35 cellular contexts compared by ENCODE assay signal in the genomic region with DNA sequence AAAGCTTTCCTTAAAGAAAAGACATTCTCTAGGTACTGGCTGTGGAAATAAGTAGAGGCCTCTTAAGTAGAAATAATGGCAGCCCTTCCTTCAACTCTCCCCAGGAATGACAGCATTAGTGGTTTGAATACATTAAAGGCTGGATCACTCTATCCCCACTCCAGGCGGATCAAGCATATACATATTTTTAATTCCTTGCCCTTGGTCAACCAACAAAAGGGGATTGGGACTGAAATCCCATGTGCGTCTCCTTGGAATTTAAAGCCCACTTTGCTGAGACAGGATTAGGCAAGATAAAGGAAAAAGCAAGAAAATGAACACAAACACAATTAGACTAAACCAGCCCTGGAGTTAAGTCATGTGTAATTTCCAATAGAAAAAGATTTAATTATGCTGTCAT.
"Had no signal": no experiment of that assay in that cellular context is flagged by ENCODE, and none has a peak within 500 bp of the region (broad histone marks: within the 10 kb centered on the region; RNA-seq: fewer than 3 reads in every experiment).

No MANE protein-coding gene starts in this region.

- H3K4me3 ChIP-seq: adrenal gland, breast epithelium had no signal

- DNase-seq: activated CD4-positive, alpha-beta memory T cell treated with anti-CD3 and anti-CD28 coated beads for 36 hours; activated CD4-positive, alpha-beta T cell treated with anti-CD3 and anti-CD28 coated beads for 1 hour; activated CD4-positive, alpha-beta T cell treated with anti-CD3 and anti-CD28 coated beads for 4 hours; activated CD4-positive, alpha-beta T cell treated with anti-CD3 and anti-CD28 coated beads, Interleukin-2, amount 10 ng/mL, durations not matched to agents 24 days and 14 days; activated CD4-positive, alpha-beta T cell treated with anti-CD3 and anti-CD28 coated beads, Interleukin-2, amount 50 U/mL, for 1 hour; activated CD4-positive, alpha-beta T cell treated with anti-CD3 and anti-CD28 coated beads, Interleukin-2, amount 50 U/mL, for 4 hours; activated CD4-positive, CD25-positive, alpha-beta regulatory T cell; activated CD8-positive, alpha-beta memory T cell treated with anti-CD3 and anti-CD28 coated beads, Interleukin-2, amount 50 U/mL, for 4 hours; activated CD8-positive, alpha-beta T cell treated with anti-CD3 and anti-CD28 coated beads for 36 hours; activated effector memory CD4-positive, alpha-beta T cell treated with anti-CD3 and anti-CD28 coated beads, Interleukin-2, amount 50 U/mL, for 16 hours; activated gamma-delta T cell treated with Interleukin-2 at 50 U/mL for 16 hours; activated naive CD4-positive, alpha-beta T cell; activated naive CD4-positive, alpha-beta T cell treated with anti-CD3 and anti-CD28 coated beads for 36 hours; activated naive CD4-positive, alpha-beta T cell treated with anti-CD3 and anti-CD28 coated beads, Interleukin-2, amount 50 U/mL, for 16 hours; activated naive CD8-positive, alpha-beta T cell treated with anti-CD3 and anti-CD28 coated beads for 36 hours; activated T-cell treated with anti-CD3 and anti-CD28 coated beads for 4 hours; activated T-cell treated with anti-CD3 and anti-CD28 coated beads, Interleukin-2, amount 50 U/mL, for 1 hour; activated T-cell treated with anti-CD3 and anti-CD28 coated beads, Interleukin-2, amount 50 U/mL, for 4 hours; activated T-cell treated with anti-CD3 and anti-CD28 coated beads, Interleukin-2, amount 50 U/mL, for 72 hours; adrenal gland; amniotic stem cell; aorta; brain microvascular endothelial cell; central memory CD4-positive, alpha-beta T cell; T-helper 1 cell; T-helper 2 cell; T-helper 9 cell; WERI-Rb-1 had no signal

- H3K4me3 Mint-ChIP-seq: activated CD4-positive, alpha-beta memory T cell treated with anti-CD3 and anti-CD28 coated beads for 36 hours; activated CD4-positive, alpha-beta T cell treated with anti-CD3 and anti-CD28 coated beads, Interleukin-2, amount 10 ng/mL, durations not matched to agents 24 days and 14 days; activated CD8-positive, alpha-beta T cell treated with anti-CD3 and anti-CD28 coated beads for 36 hours; activated naive CD4-positive, alpha-beta T cell treated with anti-CD3 and anti-CD28 coated beads for 36 hours; activated naive CD8-positive, alpha-beta T cell treated with anti-CD3 and anti-CD28 coated beads for 36 hours; activated T-cell treated with anti-CD3 and anti-CD28 coated beads, Interleukin-2, amount 50 U/mL, for 4 hours; activated T-cell treated with anti-CD3 and anti-CD28 coated beads, Interleukin-2, amount 50 U/mL, for 72 hours; activated T-helper 1 cell treated with anti-CD3 and anti-CD28 coated beads, Interleukin-12 subunit alpha, Interleukin-12 subunit beta, Interleukin-2, Interleukin-4 antibody, amounts not matched to agents 30 ng/mL and 10 ng/mL and 1 ng/mL, durations not matched to agents 14 hours and 24 hours and 36 hours; activated T-helper 17 cell treated with anti-CD3 and anti-CD28 coated beads, Interleukin-2, amount 50 U/mL, for 72 hours; T-helper 1 cell treated with Interleukin-12 subunit alpha and Interleukin-12 subunit beta and Interleukin-4 antibody, amounts not matched to agents 30 μg/mL and 1 μg/mL, for 36 hours; T-helper 2 cell treated with Interferon-gamma antibody and Interleukin-4, amounts not matched to agents 5 μg/mL and 100 μg/mL, for 36 hours; WTC11 had no signal

- H3K4me1 Mint-ChIP-seq: activated CD4-positive, alpha-beta T cell treated with anti-CD3 and anti-CD28 coated beads, Interleukin-2, amount 10 ng/mL, durations not matched to agents 24 days and 14 days; activated naive CD8-positive, alpha-beta T cell treated with anti-CD3 and anti-CD28 coated beads for 36 hours; activated T-helper 17 cell treated with anti-CD3 and anti-CD28 coated beads, Interleukin-2, amount 50 U/mL, for 72 hours; WTC11 had no signal

- H3K36me3 Mint-ChIP-seq: activated CD4-positive, alpha-beta memory T cell treated with anti-CD3 and anti-CD28 coated beads for 36 hours; activated naive CD4-positive, alpha-beta T cell treated with anti-CD3 and anti-CD28 coated beads, Interleukin-2, amount 50 U/mL, for 72 hours; activated naive CD8-positive, alpha-beta T cell treated with anti-CD3 and anti-CD28 coated beads for 36 hours; WTC11 had no signal

- H3K27ac Mint-ChIP-seq: activated CD4-positive, alpha-beta memory T cell treated with anti-CD3 and anti-CD28 coated beads for 36 hours; activated CD4-positive, alpha-beta T cell treated with anti-CD3 and anti-CD28 coated beads, Interleukin-2, amount 10 ng/mL, durations not matched to agents 24 days and 14 days; activated CD8-positive, alpha-beta T cell treated with anti-CD3 and anti-CD28 coated beads for 36 hours; activated naive CD4-positive, alpha-beta T cell treated with anti-CD3 and anti-CD28 coated beads for 36 hours; activated naive CD4-positive, alpha-beta T cell treated with anti-CD3 and anti-CD28 coated beads, Interleukin-2, amount 50 U/mL, for 72 hours; activated naive CD8-positive, alpha-beta T cell treated with anti-CD3 and anti-CD28 coated beads for 36 hours; activated T-cell treated with anti-CD3 and anti-CD28 coated beads, Interleukin-2, amount 50 U/mL, for 72 hours; activated T-helper 1 cell treated with anti-CD3 and anti-CD28 coated beads, Interleukin-12 subunit alpha, Interleukin-12 subunit beta, Interleukin-2, Interleukin-4 antibody, amounts not matched to agents 30 ng/mL and 10 ng/mL and 1 ng/mL, durations not matched to agents 14 hours and 24 hours and 36 hours; activated T-helper 17 cell treated with anti-CD3 and anti-CD28 coated beads, Interleukin-2, amount 50 U/mL, for 72 hours; T-helper 1 cell treated with Interleukin-12 subunit alpha and Interleukin-12 subunit beta and Interleukin-4 antibody, amounts not matched to agents 30 μg/mL and 1 μg/mL, for 36 hours; T-helper 2 cell treated with Interferon-gamma antibody and Interleukin-4, amounts not matched to agents 5 μg/mL and 100 μg/mL, for 36 hours; WTC11 had no signal

- H3K27me3 Mint-ChIP-seq: activated CD4-positive, alpha-beta memory T cell treated with anti-CD3 and anti-CD28 coated beads for 36 hours; activated CD4-positive, alpha-beta T cell treated with anti-CD3 and anti-CD28 coated beads, Interleukin-2, amount 10 ng/mL, durations not matched to agents 24 days and 14 days; activated CD8-positive, alpha-beta T cell treated with anti-CD3 and anti-CD28 coated beads for 36 hours; activated naive CD8-positive, alpha-beta T cell treated with anti-CD3 and anti-CD28 coated beads for 36 hours; activated T-helper 17 cell treated with anti-CD3 and anti-CD28 coated beads, Interleukin-2, amount 50 U/mL, for 72 hours had no signal

- ATAC-seq: activated CD8-positive, alpha-beta T cell treated with anti-CD3 and anti-CD28 coated beads for 36 hours; activated naive CD4-positive, alpha-beta T cell treated with anti-CD3 and anti-CD28 coated beads, Interleukin-2, amount 50 U/mL, for 72 hours; activated T-cell treated with anti-CD3 and anti-CD28 coated beads, Interleukin-2, amount 50 U/mL, for 4 hours; activated T-cell treated with anti-CD3 and anti-CD28 coated beads, Interleukin-2, amount 50 U/mL, for 72 hours; WTC11 had no signal

- H3K9me3 Mint-ChIP-seq: activated CD4-positive, alpha-beta memory T cell treated with anti-CD3 and anti-CD28 coated beads for 36 hours; activated CD4-positive, alpha-beta T cell treated with anti-CD3 and anti-CD28 coated beads, Interleukin-2, amount 10 ng/mL, durations not matched to agents 24 days and 14 days; activated CD8-positive, alpha-beta T cell treated with anti-CD3 and anti-CD28 coated beads for 36 hours; activated naive CD4-positive, alpha-beta T cell treated with anti-CD3 and anti-CD28 coated beads for 36 hours; activated naive CD4-positive, alpha-beta T cell treated with anti-CD3 and anti-CD28 coated beads, Interleukin-2, amount 50 U/mL, for 72 hours; activated naive CD8-positive, alpha-beta T cell treated with anti-CD3 and anti-CD28 coated beads for 36 hours; activated T-cell treated with anti-CD3 and anti-CD28 coated beads, Interleukin-2, amount 50 U/mL, for 4 hours; activated T-helper 17 cell treated with anti-CD3 and anti-CD28 coated beads, Interleukin-2, amount 50 U/mL, for 72 hours; T-helper 1 cell treated with Interleukin-12 subunit alpha and Interleukin-12 subunit beta and Interleukin-4 antibody, amounts not matched to agents 30 μg/mL and 1 μg/mL, for 36 hours; T-helper 2 cell treated with Interferon-gamma antibody and Interleukin-4, amounts not matched to agents 5 μg/mL and 100 μg/mL, for 36 hours; WTC11 had no signal
